28 cellular contexts compared by ENCODE assay signal in the genomic region with DNA sequence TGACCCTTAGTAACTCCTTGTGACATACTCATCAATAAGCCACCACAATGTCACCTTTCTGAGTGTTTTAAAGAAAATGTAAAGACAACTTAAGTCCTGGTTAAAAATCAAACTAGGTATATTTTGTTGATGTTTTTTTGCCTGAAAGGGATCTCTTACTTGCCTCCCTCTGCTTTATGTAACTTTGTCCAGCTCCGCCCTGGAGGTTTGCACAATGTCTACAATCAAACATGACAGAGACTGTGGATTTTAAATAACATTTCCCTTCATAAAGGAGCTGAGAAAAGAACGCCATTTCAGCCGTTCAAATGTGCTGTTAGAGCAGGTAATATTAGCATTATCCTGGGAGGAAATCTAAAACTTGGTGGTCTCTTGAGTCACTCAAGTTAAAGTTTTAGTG.
"Had no signal": no experiment of that assay in that cellular context is flagged by ENCODE, and none has a peak within 500 bp of the region (broad histone marks: within the 10 kb centered on the region; RNA-seq: fewer than 3 reads in every experiment).

No MANE protein-coding gene starts in this region.

- H3K4me1 ChIP-seq: pancreas, psoas muscle, spleen, suprapubic skin, testis, transverse colon, upper lobe of right lung, uterus had no signal

- H3K4me2 ChIP-seq: smooth muscle cell had no signal

- H3K4me3 ChIP-seq: pancreas, psoas muscle, skin epidermis, smooth muscle cell, spleen, suprapubic skin, testis, tibial artery, transverse colon, upper lobe of right lung, uterus had no signal

- ATAC-seq: naive thymus-derived CD4-positive, alpha-beta T cell; natural killer cell; pancreas; psoas muscle; right cardiac atrium; sciatic nerve; stimulated activated memory B cell treated with anti-CD40 and anti-IgM and Interleukin-4, amounts not matched to agents 10 μg/mL and 1 μg/mL and 100 μg/mL, for 72 hours; stimulated activated naive CD8-positive, alpha-beta T cell treated with anti-CD3 and anti-CD28 coated beads, Interleukin-15, amount 100 ng/mL, for 72 hours; stimulated activated naive CD8-positive, alpha-beta T cell treated with anti-CD3 and anti-CD28 coated beads, Interleukin-15, Interleukin-2, amounts not matched to agents 100 U/mL and 50 U/mL, for 24 hours; upper lobe of right lung had no signal

- H3K36me3 ChIP-seq: neutrophil, pancreas, spleen, suprapubic skin, tibial artery, transverse colon, upper lobe of right lung, uterus had no signal

- H3K9me3 ChIP-seq: neutrophil, pancreas, psoas muscle, spleen, suprapubic skin, testis, tibial artery, transverse colon, upper lobe of right lung, uterus had no signal

- FAIRE-seq: pancreas had no signal

- H3K27me3 ChIP-seq: neutrophil, pancreas, suprapubic skin, testis, tibial artery, transverse colon, upper lobe of right lung, uterus had no signal

- DNase-seq: naive thymus-derived CD4-positive, alpha-beta T cell; natural killer cell; nucleus accumbens; pancreas; posterior cingulate gyrus; psoas muscle; right cardiac atrium; spleen; stimulated activated CD4-positive, alpha-beta T cell treated with anti-CD3 and anti-CD28 coated beads, Interleukin-12 subunit alpha, Interleukin-12 subunit beta, amount 100 ng/mL, for 4 hours; stimulated activated CD4-positive, alpha-beta T cell treated with anti-CD3 and anti-CD28 coated beads, Interleukin-1b, Interleukin-23, amount 100 ng/mL, for 48 hours; stimulated activated CD4-positive, alpha-beta T cell treated with anti-CD3 and anti-CD28 coated beads, Interleukin-4, amount 100 ng/mL, for 1 hour; stimulated activated CD4-positive, alpha-beta T cell treated with anti-CD3 and anti-CD28 coated beads, Interleukin-4, amount 100 ng/mL, for 4 hours; stimulated activated CD8-positive, alpha-beta memory T cell treated with anti-CD3 and anti-CD28 coated beads, Interleukin-4, amount 100 ng/mL, for 48 hours; stimulated activated naive CD4-positive, alpha-beta T cell; stimulated activated naive CD8-positive, alpha-beta T cell treated with anti-CD3 and anti-CD28 coated beads, Interleukin-15, amount 100 ng/mL, for 72 hours; stimulated activated naive CD8-positive, alpha-beta T cell treated with anti-CD3 and anti-CD28 coated beads, Interleukin-15, Interleukin-2, amounts not matched to agents 100 U/mL and 50 U/mL, for 24 hours; substantia nigra; testis; tibial artery; transverse colon; upper lobe of right lung; uterus had no signal

- H3K27ac ChIP-seq: neutrophil, pancreas, psoas muscle, skin epidermis, spleen, suprapubic skin, testis, tibial artery, transverse colon, upper lobe of right lung, uterus had no signal
